Comparison of ENCODE assay signal across 1 cellular context in the genomic region with DNA sequence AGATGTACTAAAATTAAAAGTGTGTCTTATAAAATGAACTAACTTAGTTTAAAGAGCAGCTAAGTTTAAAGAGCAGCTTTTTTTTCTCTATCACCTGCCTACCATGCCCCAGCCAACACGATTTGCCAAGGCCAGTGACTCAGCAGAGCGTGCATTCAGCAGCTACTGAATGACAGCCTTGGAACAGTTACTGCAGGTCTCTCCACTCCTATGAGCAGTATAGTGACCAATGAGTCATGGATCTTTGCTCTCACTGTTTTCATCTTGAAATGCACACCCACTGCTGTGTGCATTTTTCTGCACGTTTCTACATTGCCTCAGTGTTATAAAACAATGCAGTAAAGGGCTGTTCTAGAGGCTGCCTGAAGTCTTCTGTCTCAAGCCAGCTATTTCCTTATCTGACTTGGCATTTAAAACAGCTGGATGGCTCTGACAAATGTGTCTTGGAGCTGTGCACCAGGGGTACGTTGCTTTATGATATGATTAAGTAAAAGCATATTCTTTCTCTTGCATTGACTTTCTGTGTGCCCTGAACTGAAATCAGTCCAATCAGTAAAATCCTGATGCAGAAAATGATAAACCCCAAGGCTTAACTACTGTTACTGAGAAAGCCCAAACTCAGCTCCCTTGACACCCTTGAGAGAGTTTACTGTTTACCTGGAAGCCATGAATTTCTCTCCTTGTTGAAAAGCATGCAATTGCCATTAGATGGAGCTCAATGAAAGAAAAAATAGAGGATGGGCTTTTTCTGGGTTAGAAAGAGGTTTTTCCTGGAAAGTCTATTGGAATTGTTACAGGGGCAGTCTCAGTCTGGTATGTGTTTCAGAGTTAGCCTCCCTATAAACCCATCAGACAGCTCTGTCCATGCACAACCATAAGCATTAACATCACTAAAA.
A peak's percentile ranks its signal among the peaks of the same experiment; 100 is the strongest.
TF ChIP-seq lines count a peak whose summit lies in the region.

No MANE protein-coding gene starts in this region.

TF ChIP-seq in liver, 16 proteins besides CTCF, POLR2A, EP300 and RAD21 (continued from another document):
- TF ChIP-seq, protein P1, sequence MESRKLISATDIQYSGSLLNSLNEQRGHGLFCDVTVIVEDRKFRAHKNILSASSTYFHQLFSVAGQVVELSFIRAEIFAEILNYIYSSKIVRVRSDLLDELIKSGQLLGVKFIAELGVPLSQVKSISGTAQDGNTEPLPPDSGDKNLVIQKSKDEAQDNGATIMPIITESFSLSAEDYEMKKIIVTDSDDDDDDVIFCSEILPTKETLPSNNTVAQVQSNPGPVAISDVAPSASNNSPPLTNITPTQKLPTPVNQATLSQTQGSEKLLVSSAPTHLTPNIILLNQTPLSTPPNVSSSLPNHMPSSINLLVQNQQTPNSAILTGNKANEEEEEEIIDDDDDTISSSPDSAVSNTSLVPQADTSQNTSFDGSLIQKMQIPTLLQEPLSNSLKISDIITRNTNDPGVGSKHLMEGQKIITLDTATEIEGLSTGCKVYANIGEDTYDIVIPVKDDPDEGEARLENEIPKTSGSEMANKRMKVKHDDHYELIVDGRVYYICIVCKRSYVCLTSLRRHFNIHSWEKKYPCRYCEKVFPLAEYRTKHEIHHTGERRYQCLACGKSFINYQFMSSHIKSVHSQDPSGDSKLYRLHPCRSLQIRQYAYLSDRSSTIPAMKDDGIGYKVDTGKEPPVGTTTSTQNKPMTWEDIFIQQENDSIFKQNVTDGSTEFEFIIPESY (IDR thresholded peaks at IDR 0.05) = peak; percentile 81
- TF ChIP-seq, protein P2, sequence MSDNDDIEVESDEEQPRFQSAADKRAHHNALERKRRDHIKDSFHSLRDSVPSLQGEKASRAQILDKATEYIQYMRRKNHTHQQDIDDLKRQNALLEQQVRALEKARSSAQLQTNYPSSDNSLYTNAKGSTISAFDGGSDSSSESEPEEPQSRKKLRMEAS (IDR thresholded peaks at IDR 0.05) = peak; percentile 70
